Comparison of ENCODE assay signal across 1 cellular context in genomic region chr1:205172729-205173366, GRCh38.
TF ChIP-seq lines count a peak whose summit lies in the region.

No MANE protein-coding gene starts in this region.

TF ChIP-seq in K562, 482 proteins besides CTCF, POLR2A, EP300 and RAD21 (continued from another document and continues in another):
- peak in 1 of 3 experiments; percentile 37; a peak in 1 of 6 replicates for TF ChIP-seq ZBTB11 (CRISPR knock-in tag; IDR thresholded peaks at IDR 0.05)
- TF ChIP-seq POLR3G (IDR thresholded peaks at IDR 0.05; ENCODE audit: extremely low read depth, insufficient read length, insufficient replicate concordance), result no peak
- TF ChIP-seq CHAMP1 (IDR thresholded peaks at IDR 0.05), result no peak
- TF ChIP-seq CAMTA2 (CRISPR knock-in tag; conservative IDR thresholded peaks at IDR 0.05), result no peak
- peak; percentile 48 for TF ChIP-seq TEAD4 (IDR thresholded peaks at IDR 0.05; ENCODE audit: low read length)
- TF ChIP-seq TEAD4 (CRISPR knock-in tag; IDR thresholded peaks at IDR 0.05; ENCODE audit: borderline replicate concordance), result no peak
- TF ChIP-seq FOS (IDR thresholded peaks at IDR 0.05; ENCODE audit: extremely low read depth, insufficient read length), result peak; percentile 10
- no peak for TF ChIP-seq BRD4 (IDR thresholded peaks at IDR 0.05)
- TF ChIP-seq HDAC1 (IDR thresholded peaks at IDR 0.05), result 0 out of 4 replicates have a peak, but pooled peaks of 1 of the 2 experiments have one; percentile 15
- TF ChIP-seq ELF1 (tag; IDR thresholded peaks at IDR 0.05), result 0 out of 2 replicates have a peak, but pooled peaks have one; percentile 12
- TF ChIP-seq AFF4 (CRISPR knock-in tag; IDR thresholded peaks at IDR 0.05), result no peak
- no peak for TF ChIP-seq KLF13 (tag; IDR thresholded peaks at IDR 0.05; ENCODE audit: borderline replicate concordance, low read depth)
- TF ChIP-seq XRCC5 (IDR thresholded peaks at IDR 0.05; ENCODE audit: low read depth, low read length), result no peak
- TF ChIP-seq HNRNPLL (IDR thresholded peaks at IDR 0.05; ENCODE audit: low read depth, low read length, poor library complexity, severe bottlenecking), result no peak
- no peak for TF ChIP-seq COPS2 (conservative IDR thresholded peaks at IDR 0.05)
- no peak for TF ChIP-seq ZKSCAN8 (CRISPR knock-in tag; IDR thresholded peaks at IDR 0.05)
- TF ChIP-seq ZNF644 (tag; IDR thresholded peaks at IDR 0.05; ENCODE audit: low read depth), result no peak
- no peak for TF ChIP-seq CBX2 (IDR thresholded peaks at IDR 0.05; ENCODE audit: insufficient read depth, low read length, poor library complexity, severe bottlenecking)
- no peak for TF ChIP-seq EZH2 (IDR thresholded peaks at IDR 0.05; ENCODE audit: borderline replicate concordance, low read depth, low read length)
- TF ChIP-seq SMARCA4 (IDR thresholded peaks at IDR 0.05), result peak; percentile 86
- peak; percentile 93 for TF ChIP-seq C11orf30 (IDR thresholded peaks at IDR 0.05; ENCODE audit: low read depth)
- TF ChIP-seq ETV6 (IDR thresholded peaks at IDR 0.05; ENCODE audit: borderline replicate concordance in 1 of 2, low read depth in 2 of 2, low read length in 1 of 2), result no peak
- TF ChIP-seq ETV6 (CRISPR knock-in tag; IDR thresholded peaks at IDR 0.05; ENCODE audit: borderline replicate concordance), result no peak; the same call in 1 of the 2 replicates
- no peak; the same call in 1 of the 2 replicates for TF ChIP-seq RAD51 (IDR thresholded peaks at IDR 0.05; ENCODE audit: borderline replicate concordance, low read depth)
- TF ChIP-seq PTRF (tag; IDR thresholded peaks at IDR 0.05), result no peak
- TF ChIP-seq SIN3B (IDR thresholded peaks at IDR 0.05; ENCODE audit: low read depth), result no peak
- peak; percentile 20; the same call in 1 of the 2 replicates for TF ChIP-seq FOXM1 (IDR thresholded peaks at IDR 0.05; ENCODE audit: low read depth)
- TF ChIP-seq FOXM1 (CRISPR knock-in tag; IDR thresholded peaks at IDR 0.05; ENCODE audit: low read depth), result no peak
- no peak for TF ChIP-seq DIDO1 (tag; IDR thresholded peaks at IDR 0.05; ENCODE audit: low read depth)
- no peak for TF ChIP-seq SRSF3 (IDR thresholded peaks at IDR 0.05; ENCODE audit: insufficient read depth, low read length)
- TF ChIP-seq ZZZ3 (IDR thresholded peaks at IDR 0.05), result no peak
- TF ChIP-seq BDP1 (IDR thresholded peaks at IDR 0.05; ENCODE audit: insufficient read depth, insufficient read length), result no peak
- TF ChIP-seq NFE2L1 (tag; IDR thresholded peaks at IDR 0.05; ENCODE audit: borderline replicate concordance, low read depth), result no peak
- TF ChIP-seq ZBTB17 (CRISPR knock-in tag; IDR thresholded peaks at IDR 0.05), result no peak
- TF ChIP-seq CEBPG (CRISPR knock-in tag; IDR thresholded peaks at IDR 0.05), result no peak
- TF ChIP-seq CEBPG (tag; conservative IDR thresholded peaks at IDR 0.05 in 1 of 2, IDR thresholded peaks at IDR 0.05 in 1 of 2), result no peak
- TF ChIP-seq PRPF4 (IDR thresholded peaks at IDR 0.05; ENCODE audit: insufficient read depth, low read depth, low read length, poor library complexity, severe bottlenecking), result no peak
- TF ChIP-seq ZNF778 (CRISPR knock-in tag; IDR thresholded peaks at IDR 0.05), result no peak
- no peak for TF ChIP-seq DDX20 (tag; IDR thresholded peaks at IDR 0.05; ENCODE audit: low read depth)
- TF ChIP-seq ELF4 (CRISPR knock-in tag; IDR thresholded peaks at IDR 0.05), result no peak
- no peak for TF ChIP-seq ETV1 (tag; conservative IDR thresholded peaks at IDR 0.05; ENCODE audit: low read depth)
- TF ChIP-seq ARID1B (IDR thresholded peaks at IDR 0.05), result peak; percentile 79
- peak; percentile 33; the same call in 1 of the 2 replicates for TF ChIP-seq L3MBTL2 (IDR thresholded peaks at IDR 0.05)
- peak; percentile 85 for TF ChIP-seq JUND (IDR thresholded peaks at IDR 0.05; ENCODE audit: borderline replicate concordance, low read depth, low read length)
- peak; percentile 81; the same call in 2 of the 3 replicates for TF ChIP-seq JUND (tag; IDR thresholded peaks at IDR 0.05; ENCODE audit: borderline replicate concordance, low read depth, low read length)
- TF ChIP-seq SETDB1 (IDR thresholded peaks at IDR 0.05; ENCODE audit: low read length), result no peak
- TF ChIP-seq ZNF592 (IDR thresholded peaks at IDR 0.05), result peak; percentile 86
- peak; percentile 95 for TF ChIP-seq HMBOX1 (IDR thresholded peaks at IDR 0.05)
- TF ChIP-seq ZNF695 (CRISPR knock-in tag; IDR thresholded peaks at IDR 0.05), result no peak
- TF ChIP-seq NCOA4 (IDR thresholded peaks at IDR 0.05; ENCODE audit: partially characterized antibody), result no peak
- TF ChIP-seq ZNF57 (CRISPR knock-in tag; IDR thresholded peaks at IDR 0.05), result no peak
- no peak for TF ChIP-seq PTTG1 (tag; IDR thresholded peaks at IDR 0.05; ENCODE audit: low read depth)
- TF ChIP-seq GTF2E2 (tag; IDR thresholded peaks at IDR 0.05), result no peak
- TF ChIP-seq HDAC2 (IDR thresholded peaks at IDR 0.05), result peak; percentile 61; the same call in 1 of the 2 replicates
- no peak for TF ChIP-seq TCF7L2 (IDR thresholded peaks at IDR 0.05; ENCODE audit: low read depth, low read length)
- TF ChIP-seq PCBP2 (IDR thresholded peaks at IDR 0.05; ENCODE audit: low read depth, low read length, poor library complexity, severe bottlenecking), result no peak
- no peak for TF ChIP-seq ZBTB26 (CRISPR knock-in tag; IDR thresholded peaks at IDR 0.05)
- TF ChIP-seq SIN3A (IDR thresholded peaks at IDR 0.05; ENCODE audit: borderline replicate concordance in 2 of 2, control insufficient read depth in 1 of 2, low read depth in 2 of 2, low read length in 2 of 2), result no peak
- no peak for TF ChIP-seq JUNB (CRISPR knock-in tag; conservative IDR thresholded peaks at IDR 0.05)
- no peak for TF ChIP-seq POLR2AphosphoS2 (IDR thresholded peaks at IDR 0.05; ENCODE audit: low read length)
- TF ChIP-seq POLR2H (tag; IDR thresholded peaks at IDR 0.05; ENCODE audit: low read depth), result peak; percentile 56; the same call in 1 of the 2 replicates
- TF ChIP-seq ZBTB1 (CRISPR knock-in tag; IDR thresholded peaks at IDR 0.05; ENCODE audit: borderline replicate concordance, low read depth), result no peak
- TF ChIP-seq ZNF121 (CRISPR knock-in tag; conservative IDR thresholded peaks at IDR 0.05), result peak; percentile 8; the same call in 1 of the 2 replicates
